ENCODE assay signal across 8 cellular contexts in the genomic region with DNA sequence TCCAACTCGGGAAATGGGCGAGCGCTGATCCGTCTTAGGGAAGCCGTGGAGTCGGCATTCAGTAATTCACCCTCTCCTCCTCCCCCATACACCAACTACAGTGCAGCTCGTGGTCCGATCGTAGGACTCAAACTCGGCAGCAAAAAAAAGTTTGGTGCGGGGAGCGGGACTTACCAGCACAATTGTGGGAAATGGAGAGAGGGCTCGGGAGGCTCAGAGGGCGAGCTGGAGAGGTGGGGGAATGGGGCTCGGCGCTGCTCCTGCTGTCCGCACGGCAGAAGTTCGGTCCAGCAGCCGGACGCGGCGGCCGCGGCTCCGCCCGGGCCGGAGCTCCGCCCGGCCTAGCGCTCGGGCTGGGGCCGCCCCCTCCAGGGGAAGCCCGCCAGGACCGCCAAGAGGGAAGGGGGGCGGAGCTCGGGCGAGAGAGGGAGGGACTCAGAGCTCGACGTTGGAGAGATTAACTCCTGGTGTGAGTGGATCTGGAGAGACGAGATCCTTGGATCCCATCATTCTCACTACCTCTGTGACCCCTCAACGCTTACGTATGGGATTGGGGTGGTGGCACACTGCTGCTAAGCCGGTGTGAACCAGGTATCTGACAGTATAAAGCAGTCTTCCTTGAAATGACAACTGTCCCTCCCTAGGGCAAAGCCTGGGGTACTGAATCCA. TPM values are rescaled to one million over a fixed set of nuclear protein-coding genes. Genes with fewer than 3 reads are reported as not detected.
DNase-seq lines count a peak whose midpoint lies in the region; ATAC-seq, FAIRE-seq and TF ChIP-seq lines count a peak whose summit lies in the region.

No MANE protein-coding gene starts in this region.

- DNase-seq in AG08395 (ENCODE audit: low spot score) (peak; percentile 97), NCI-H226 (peak; percentile 87), kidney (peak; percentile 97)
- DNase-seq in activated CD4-positive, CD25-positive, alpha-beta regulatory T cell treated with anti-CD3 and anti-CD28 coated beads, Interleukin-2, amount 50 U/mL, for 16 hours (ENCODE audit: low read depth, low spot score): peak; percentile 45
- peak; percentile 56 to 59 for DNase-seq in central memory CD8-positive, alpha-beta T cell (ENCODE audit: low spot score in 2 of 2)
- DNase-seq in stimulated activated CD4-positive, alpha-beta T cell treated with anti-CD3 and anti-CD28 coated beads, Interleukin-15, amount 100 ng/mL, for 24 hours: peak; percentile 90

- no peaks in the 10 kb centered on the region for H3K9me3 ChIP-seq in kidney (ENCODE audit: control insufficient read depth in 1 of 2, low read length in 2 of 2)

- peak overlapping the region; percentile 98 for H3K4me3 Mint-ChIP-seq in central memory CD8-positive, alpha-beta T cell

- peak; percentile 72 for ATAC-seq in GM18907 (IDR thresholded peaks at IDR 0.05; ENCODE audit: unreplicated experiment)
- peak; percentile 60 for ATAC-seq in HG03139 (IDR thresholded peaks at IDR 0.05; ENCODE audit: unreplicated experiment)
- ATAC-seq in central memory CD8-positive, alpha-beta T cell (replicated peaks; ENCODE audit: extremely low read depth, poor library complexity, severe bottlenecking): peak; percentile 63

- peaks cover 10% of the 10 kb centered on the region for H3K36me3 Mint-ChIP-seq in central memory CD8-positive, alpha-beta T cell (ENCODE audit: insufficient read depth)

- peak overlapping the region; percentile 87 to 99 for H3K4me3 ChIP-seq in kidney (ENCODE audit: low read length in 2 of 2)

- TF ChIP-seq CTCF in kidney (IDR thresholded peaks at IDR 0.05; ENCODE audit: borderline replicate concordance, extremely low read depth, insufficient read depth): no peak

- H3K36me3 ChIP-seq in kidney (ENCODE audit: control insufficient read depth in 1 of 2, insufficient read depth in 2 of 2, low read length in 2 of 2): peaks cover 13% of the 10 kb centered on the region in 2 donors

- no peaks in the 10 kb centered on the region for H3K27me3 Mint-ChIP-seq in central memory CD8-positive, alpha-beta T cell

- peak overlapping the region; percentile 61 to 94 for H3K9ac ChIP-seq in kidney (ENCODE audit: low read length in 2 of 2)

- FAIRE-seq in kidney (lab: Jason Lieb, UNC): no peak

- peaks cover 22% of the 10 kb centered on the region for H3K4me1 Mint-ChIP-seq in central memory CD8-positive, alpha-beta T cell

- H3K4me1 ChIP-seq in kidney (ENCODE audit: control insufficient read depth in 1 of 2, insufficient read depth in 1 of 2, low read depth in 1 of 2, low read length in 2 of 2): peaks cover 0 to 9% of the 10 kb centered on the region in 2 donors

- H3K27ac Mint-ChIP-seq in central memory CD8-positive, alpha-beta T cell (ENCODE audit: low read depth): peak overlapping the region; percentile 68

- no peaks in the 10 kb centered on the region for H3K9me3 Mint-ChIP-seq in central memory CD8-positive, alpha-beta T cell

- intact Hi-C loops in kidney (cut with DNase I): no loop called here

- peak overlapping the region; percentile 89 for H3K27ac ChIP-seq in kidney (ENCODE audit: low read depth in 2 of 2, low read length in 2 of 2)

RNA-seq across cellular contexts. Expression of a gene that starts 0.7 kb away (rescaled TPM):
- total RNA-seq in kidney: 36.9 TPM
- 12.5 TPM for polyA plus RNA-seq in kidney (ENCODE audit: insufficient read depth, low read depth, low replicate concordance)

RNA-seq across cellular contexts. Expression of a gene that starts 14.2 kb away (rescaled TPM):
- 3.8 TPM for total RNA-seq in kidney
- polyA plus RNA-seq in kidney (ENCODE audit: insufficient read depth, low read depth, low replicate concordance): 5.5 TPM

RNA-seq across cellular contexts. Expression of a gene that starts 26.0 kb away (rescaled TPM):
- total RNA-seq in kidney: 1.2 TPM
- polyA plus RNA-seq in kidney (ENCODE audit: insufficient read depth, low read depth, low replicate concordance): 0.71 TPM

RNA-seq across cellular contexts. Expression of a gene that starts 35.6 kb away (rescaled TPM):
- 30.0 TPM for total RNA-seq in kidney
- 16.1 TPM for polyA plus RNA-seq in kidney (ENCODE audit: insufficient read depth, low read depth, low replicate concordance)

RNA-seq across cellular contexts. Expression of a gene that starts 35.7 kb away (rescaled TPM):
- 18.0 TPM for total RNA-seq in kidney
- 12.3 TPM for polyA plus RNA-seq in kidney (ENCODE audit: insufficient read depth, low read depth, low replicate concordance)

Comparison
In these comparisons a context has a peak if more than half of its experiments do, and no peak if none do; other contexts are left out.
1. Peak in every context shown above with its lines: DNase-seq, ATAC-seq, H3K4me3 ChIP-seq and H3K27ac ChIP-seq.
2. DNase-seq: peak in every context shown above with its lines; median percentile 97 in AG08395; 97 in kidney; 90 in stimulated activated CD4-positive, alpha-beta T cell treated with anti-CD3 and anti-CD28 coated beads, Interleukin-15, amount 100 ng/mL, for 24 hours; 87 in NCI-H226; 58 in central memory CD8-positive, alpha-beta T cell; 45 in activated CD4-positive, CD25-positive, alpha-beta regulatory T cell treated with anti-CD3 and anti-CD28 coated beads, Interleukin-2, amount 50 U/mL, for 16 hours.